8 cellular contexts compared by ENCODE assay signal in genomic region chr17:36183001-36183810, GRCh38. TPM values are rescaled to one million over a fixed set of nuclear protein-coding genes. Genes with fewer than 3 reads are reported as not detected.
DNase-seq lines count a peak whose midpoint lies in the region; ATAC-seq, FAIRE-seq and TF ChIP-seq lines count a peak whose summit lies in the region.

No MANE protein-coding gene starts in this region.

- H3K9me3 ChIP-seq in mucosa of stomach (ENCODE audit: control insufficient read depth, low read length) (no peaks in the 10 kb centered on the region), vagina (no peaks in the 10 kb centered on the region)

- peak; percentile 15 for DNase-seq in COLO668 (lab: John Stamatoyannopoulos, UW; ENCODE audit: unreplicated experiment)
- DNase-seq in H54 (ENCODE audit: insufficient read length, low spot score) = peak; percentile 27
- DNase-seq in RWPE1 (ENCODE audit: low spot score) = peak; percentile 72
- DNase-seq in epithelial cell of esophagus (ENCODE audit: low read depth) = peak; percentile 83
- DNase-seq in vagina (ENCODE audit: extremely low spot score in 2 of 2) = peak in 1 of 2 donors; percentile 97
- no peak for DNase-seq in NCI-H2081 (lab: John Stamatoyannopoulos, UW)

- H3K27me3 ChIP-seq in mucosa of stomach (ENCODE audit: control insufficient read depth, insufficient read depth, low read length) (peaks cover 18% of the 10 kb centered on the region), vagina (no peaks in the 10 kb centered on the region)

- H3K36me3 ChIP-seq in mucosa of stomach (ENCODE audit: control insufficient read depth, insufficient read depth, low read length) = no peaks in the 10 kb centered on the region
- H3K36me3 ChIP-seq in vagina = no peaks in the 10 kb centered on the region

- CTCF ChIA-PET in RWPE1 (lab: Yijun Ruan, JAX) = interaction anchor here (0.6 to 0.8 kb wide), 2 partner anchors 219 to 300 kb away, joined by 3 to 5 read pairs; no protein-coding TSS in a partner anchor

- H3K4me1 ChIP-seq in mucosa of stomach (ENCODE audit: control insufficient read depth, insufficient read depth, low read length) (no peaks in the 10 kb centered on the region), vagina (peaks cover 24% of the 10 kb centered on the region)

- H3K27ac ChIP-seq in RWPE1 (no peak overlapping the region), vagina (peak overlapping the region; percentile 65)

- peak overlapping the region; percentile 50 for H3K9ac ChIP-seq in mucosa of stomach (ENCODE audit: low read length)

- TF ChIP-seq POLR2A in H54 (IDR thresholded peaks at IDR 0.05; ENCODE audit: low read depth, low read length) (0 out of 2 replicates have a peak, but pooled peaks have one; percentile 31), vagina (IDR thresholded peaks at IDR 0.05) (no peak)

- no peak for FAIRE-seq in H54 (lab: Jason Lieb, UNC)

- POLR2A ChIA-PET in RWPE1 (lab: Yijun Ruan, JAX; ENCODE audit: low non-redundant PET) = no interaction called here

- TF ChIP-seq CTCF in RWPE1 (conservative IDR thresholded peaks at IDR 0.05; ENCODE audit: low read depth) (no peak), epithelial cell of esophagus (IDR thresholded peaks at IDR 0.05; ENCODE audit: insufficient read depth, low read depth, low read length, missing control alignments) (no peak), vagina (IDR thresholded peaks at IDR 0.05) (no peak)

- H3K4me3 ChIP-seq in epithelial cell of esophagus (ENCODE audit: low read length) (peak overlapping the region; percentile 46), mucosa of stomach (ENCODE audit: low read length) (peak overlapping the region; percentile 4), vagina (peak overlapping the region; percentile 55 to 66)

- ATAC-seq in HG03439 (IDR thresholded peaks at IDR 0.05; ENCODE audit: unreplicated experiment) = no peak

- intact Hi-C loops in vagina (cut with DNase I) = no loop called here

RNA-seq across cellular contexts. Expression of gene TBC1D3B, which starts 6.8 kb away (rescaled TPM):
- total RNA-seq in vagina = 3.4 TPM

RNA-seq across cellular contexts. Expression of gene CCL3L1, which starts 13.4 kb away (rescaled TPM):
- total RNA-seq in vagina = not detected

RNA-seq across cellular contexts. Expression of gene CCL4L2, which starts 27.7 kb away (rescaled TPM):
- 5.2 TPM for total RNA-seq in vagina

Comparison
In these comparisons a context has a peak if more than half of its experiments do, and no peak if none do; other contexts are left out.
1. DNase-seq: peak in COLO668 (single experiment), H54 (single experiment), RWPE1 (single experiment) and epithelial cell of esophagus (single experiment); none in NCI-H2081 (0 of 2).
2. H3K4me3 ChIP-seq: peak in every context shown above with its lines; median percentile 60 in vagina; 46 in epithelial cell of esophagus; 4 in mucosa of stomach.